Comparison of ENCODE assay signal across 9 cellular contexts in genomic region chr3:50603261-50604109, GRCh38. TPM values are rescaled to one million over a fixed set of nuclear protein-coding genes. Genes with fewer than 3 reads are reported as not detected.
A peak's percentile ranks its signal among the peaks of the same experiment; 100 is the strongest.
DNase-seq lines count a peak whose midpoint lies in the region; ATAC-seq and TF ChIP-seq lines count a peak whose summit lies in the region.
"Had no signal": no experiment of that assay in that cellular context is flagged by ENCODE, and none has a peak within 500 bp of the region (broad histone marks: within the 10 kb centered on the region; RNA-seq: fewer than 3 reads in every experiment).

No MANE protein-coding gene starts in this region.

- H3K27ac Mint-ChIP-seq in activated naive CD8-positive, alpha-beta T cell treated with anti-CD3 and anti-CD28 coated beads, Interleukin-2, amount 50 U/mL, for 24 hours: peak overlapping the region; percentile 100

- ATAC-seq in activated T-cell treated with anti-CD3 and anti-CD28 coated beads, Interleukin-2, amount 50 U/mL, for 4 hours: no peak
- no peak for ATAC-seq in activated naive CD8-positive, alpha-beta T cell treated with anti-CD3 and anti-CD28 coated beads, Interleukin-2, amount 50 U/mL, for 24 hours
- ATAC-seq in thoracic aorta (ENCODE audit: insufficient number of reproducible peaks, low FRiP score, low read depth) (no peak), GM21619 (IDR thresholded peaks at IDR 0.05; ENCODE audit: unreplicated experiment) (no peak)

- no peaks in the 10 kb centered on the region for H3K27me3 Mint-ChIP-seq in activated T-cell treated with anti-CD3 and anti-CD28 coated beads, Interleukin-2, amount 50 U/mL, for 4 hours (ENCODE audit: low read depth)
- no peaks in the 10 kb centered on the region for H3K27me3 Mint-ChIP-seq in activated naive CD8-positive, alpha-beta T cell treated with anti-CD3 and anti-CD28 coated beads, Interleukin-2, amount 50 U/mL, for 24 hours

- H3K9me3 ChIP-seq in muscle layer of duodenum (ENCODE audit: control insufficient read depth in 1 of 2, low read length in 2 of 2): no peaks in the 10 kb centered on the region
- no peaks in the 10 kb centered on the region for H3K9me3 ChIP-seq in thoracic aorta

- H3K36me3 Mint-ChIP-seq in activated T-cell treated with anti-CD3 and anti-CD28 coated beads, Interleukin-2, amount 50 U/mL, for 4 hours (ENCODE audit: insufficient read depth): peaks cover 50% of the 10 kb centered on the region
- peaks cover 66% of the 10 kb centered on the region for H3K36me3 Mint-ChIP-seq in activated naive CD8-positive, alpha-beta T cell treated with anti-CD3 and anti-CD28 coated beads, Interleukin-2, amount 50 U/mL, for 24 hours (ENCODE audit: low read depth)

- H3K9me3 Mint-ChIP-seq in activated T-cell treated with anti-CD3 and anti-CD28 coated beads, Interleukin-2, amount 50 U/mL, for 4 hours: no peaks in the 10 kb centered on the region
- no peaks in the 10 kb centered on the region for H3K9me3 Mint-ChIP-seq in activated naive CD8-positive, alpha-beta T cell treated with anti-CD3 and anti-CD28 coated beads, Interleukin-2, amount 50 U/mL, for 24 hours

- H3K36me3 ChIP-seq in muscle layer of duodenum (ENCODE audit: control insufficient read depth in 1 of 2, insufficient read depth in 2 of 2, low read length in 2 of 2) (peaks cover 29 to 30% of the 10 kb centered on the region in 2 donors), thoracic aorta (peaks cover 17% of the 10 kb centered on the region)

- DNase-seq in activated T-cell treated with anti-CD3 and anti-CD28 coated beads, Interleukin-2, amount 50 U/mL, for 4 hours: no peak
- DNase-seq in activated T-cell treated with anti-CD3 and anti-CD28 coated beads, Interleukin-2, amount 50 U/mL, for 1 hour: no peak
- DNase-seq in activated naive CD8-positive, alpha-beta T cell treated with anti-CD3 and anti-CD28 coated beads, Interleukin-2, amount 50 U/mL, for 24 hours: peak; percentile 34
- DNase-seq in thoracic aorta (ENCODE audit: low spot score) (no peak), NCI-H1048 (lab: John Stamatoyannopoulos, UW) (no peak), NOMO-1 treated with DMSO at 0.1 percent for 48 hours (lab: John Stamatoyannopoulos, UW; ENCODE audit: unreplicated experiment) (no peak)
- DNase-seq: hypothalamus had no signal

- H3K27ac ChIP-seq in muscle layer of duodenum (ENCODE audit: low read length) (peak overlapping the region; percentile 97), thoracic aorta (peak overlapping the region; percentile 99 to 100)

- H3K27me3 ChIP-seq in muscle layer of duodenum (ENCODE audit: low read depth, low read length): no peaks in the 10 kb centered on the region
- H3K27me3 ChIP-seq in thoracic aorta (replicated peaks; ENCODE audit: insufficient read depth): no peaks in the 10 kb centered on the region

- H3K4me1 Mint-ChIP-seq in activated T-cell treated with anti-CD3 and anti-CD28 coated beads, Interleukin-2, amount 50 U/mL, for 4 hours (ENCODE audit: low read depth): peaks cover 88% of the 10 kb centered on the region
- H3K4me1 Mint-ChIP-seq in activated naive CD8-positive, alpha-beta T cell treated with anti-CD3 and anti-CD28 coated beads, Interleukin-2, amount 50 U/mL, for 24 hours: peaks cover 87% of the 10 kb centered on the region

- H3K4me1 ChIP-seq in muscle layer of duodenum (ENCODE audit: control insufficient read depth in 1 of 2, insufficient read depth in 2 of 2, low read length in 2 of 2) (peaks cover 35 to 36% of the 10 kb centered on the region in 2 donors), thoracic aorta (ENCODE audit: control insufficient read depth in 1 of 2, low read depth in 2 of 2) (peaks cover 28 to 83% of the 10 kb centered on the region in 2 donors)

- TF ChIP-seq CTCF in thoracic aorta (IDR thresholded peaks at IDR 0.05): no peak

- H3K4me3 ChIP-seq in muscle layer of duodenum (ENCODE audit: low read depth in 1 of 2, low read length in 2 of 2) (no peak overlapping the region), thoracic aorta (no peak overlapping the region)

- peak overlapping the region; percentile 51 for H3K4me3 Mint-ChIP-seq in activated T-cell treated with anti-CD3 and anti-CD28 coated beads, Interleukin-2, amount 50 U/mL, for 4 hours
- peak overlapping the region; percentile 100 for H3K4me3 Mint-ChIP-seq in activated naive CD8-positive, alpha-beta T cell treated with anti-CD3 and anti-CD28 coated beads, Interleukin-2, amount 50 U/mL, for 24 hours

RNA-seq across cellular contexts. Expression of gene CISH, which starts 8.1 kb away (rescaled TPM):
- total RNA-seq in activated T-cell treated with anti-CD3 and anti-CD28 coated beads, Interleukin-2, amount 50 U/mL, for 4 hours: 100 to 1,000 TPM; 223 to 268 (median 229) TPM
- 10 to 100 TPM in 1 of 2 donors, 1 to 10 TPM in 1; 4.1 to 13.3 TPM for total RNA-seq in thoracic aorta

RNA-seq across cellular contexts. Expression of gene MAPKAPK3, which starts 13.5 kb away (rescaled TPM):
- 100 to 1,000 TPM; 174 to 225 (median 210) TPM for total RNA-seq in activated T-cell treated with anti-CD3 and anti-CD28 coated beads, Interleukin-2, amount 50 U/mL, for 4 hours
- 10 to 100 TPM; 20.6 to 31.1 TPM for total RNA-seq in thoracic aorta

RNA-seq across cellular contexts. Expression of gene HEMK1, which starts 34.2 kb away (rescaled TPM):
- total RNA-seq in activated T-cell treated with anti-CD3 and anti-CD28 coated beads, Interleukin-2, amount 50 U/mL, for 4 hours: 10 to 100 TPM; 26.8 to 31.1 (median 27.4) TPM
- 10 to 100 TPM in 1 of 2 donors, 1 to 10 TPM in 1; 5.4 to 12.7 TPM for total RNA-seq in thoracic aorta

RNA-seq across cellular contexts. Expression of gene C3orf18, which starts 35.9 kb away (rescaled TPM):
- 10 to 100 TPM in 1 of 3 donors, 1 to 10 TPM in 2; 6.7 to 11.2 (median 9.0) TPM for total RNA-seq in activated T-cell treated with anti-CD3 and anti-CD28 coated beads, Interleukin-2, amount 50 U/mL, for 4 hours
- 10 to 100 TPM in 1 of 2 donors, 1 to 10 TPM in 1; 7.8 to 19.0 TPM for total RNA-seq in thoracic aorta

Comparison
In these comparisons a context has a peak if more than half of its experiments do, and no peak if none do; other contexts are left out.
1. RNA of gene CISH, which starts 8.1 kb away (total RNA-seq): 223 to 268 TPM in activated T-cell treated with anti-CD3 and anti-CD28 coated beads, Interleukin-2, amount 50 U/mL, for 4 hours; 4.1 to 13.3 TPM in thoracic aorta; every median in the first group is over 10 times any median in the second.
2. RNA of gene MAPKAPK3, which starts 13.5 kb away (total RNA-seq): 174 to 225 TPM in activated T-cell treated with anti-CD3 and anti-CD28 coated beads, Interleukin-2, amount 50 U/mL, for 4 hours; 20.6 to 31.1 TPM in thoracic aorta; every median in the first group is over 4 times any median in the second.